Comparison of ENCODE assay signal across 8 cellular contexts in the genomic region with DNA sequence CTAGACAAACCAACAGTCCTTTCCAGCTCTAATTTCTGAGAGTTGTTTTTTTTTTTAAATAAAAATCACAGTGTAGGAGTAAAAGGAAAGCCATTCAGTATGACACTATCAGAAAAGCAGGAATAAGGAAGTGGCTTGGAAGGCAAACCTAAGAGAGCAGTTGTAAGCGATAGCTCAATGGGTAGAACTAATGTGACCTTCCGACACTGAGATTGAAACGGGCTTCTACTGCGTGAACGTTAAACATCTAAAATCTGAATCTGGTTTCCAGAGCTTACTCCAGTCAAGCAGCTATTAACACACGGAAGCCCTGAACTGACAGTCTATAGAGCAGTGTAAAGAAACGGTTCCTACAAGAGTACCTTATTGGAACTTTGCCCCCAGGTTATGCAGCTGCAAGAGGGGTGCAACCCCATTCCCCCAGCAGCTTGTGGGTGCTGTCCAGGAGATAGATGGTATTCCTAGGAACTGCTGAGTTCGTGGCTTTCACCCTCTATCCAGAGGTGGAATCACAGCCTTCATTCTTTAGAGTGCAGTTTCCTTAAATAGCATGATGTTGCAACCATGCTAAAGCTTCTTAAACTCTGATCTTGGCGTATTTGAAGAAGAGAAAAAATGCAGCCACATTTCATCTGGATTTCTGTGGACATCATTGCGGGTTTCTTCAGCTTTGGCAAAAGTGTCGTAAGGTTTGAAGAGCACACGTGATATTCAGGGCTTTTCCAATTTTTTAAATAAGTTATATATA. TPM values are rescaled to one million over a fixed set of nuclear protein-coding genes. Genes with fewer than 3 reads are reported as not detected.
DNase-seq lines count a peak whose midpoint lies in the region; ATAC-seq and TF ChIP-seq lines count a peak whose summit lies in the region.

No MANE protein-coding gene starts in this region.

- TF ChIP-seq CTCF in liver (IDR thresholded peaks at IDR 0.05; ENCODE audit: low read depth, low read length, missing input control) (no peak), thoracic aorta (IDR thresholded peaks at IDR 0.05) (no peak)

- H3K4me3 ChIP-seq in liver (ENCODE audit: low read depth in 1 of 3, low read length in 3 of 3) = no peak overlapping the region
- peak overlapping the region; percentile 77 for H3K4me3 ChIP-seq in thoracic aorta

- peaks cover 0 to 1% (median 0%) of the 10 kb centered on the region in 4 donors for H3K36me3 ChIP-seq in liver (ENCODE audit: control insufficient read depth in 4 of 4, insufficient read depth in 3 of 4, low read depth in 1 of 4, low read length in 3 of 4)
- no peaks in the 10 kb centered on the region for H3K36me3 ChIP-seq in thoracic aorta

- H3K27ac ChIP-seq in liver (ENCODE audit: low read depth in 1 of 2, low read length in 2 of 2) (peak overlapping the region; percentile 95 to 100), thoracic aorta (peak overlapping the region; percentile 98 to 100)

- H3K9me3 ChIP-seq in liver (ENCODE audit: control insufficient read depth in 4 of 4, low read length in 3 of 4) (no peaks in the 10 kb centered on the region), thoracic aorta (no peaks in the 10 kb centered on the region)

- DNase-seq in SHP77 treated with DMSO at 0.1 percent for 48 hours (lab: John Stamatoyannopoulos, UW) (peak; percentile 50), SHP77 (lab: John Stamatoyannopoulos, UW) (no peak), NCI-H460 (ENCODE audit: extremely low read depth, low read depth) (peak; percentile 58), amniotic epithelial cell (ENCODE audit: low read depth) (peak; percentile 96), thoracic aorta (ENCODE audit: low spot score) (no peak)

- H3K4me1 ChIP-seq in liver (ENCODE audit: control insufficient read depth in 4 of 4, insufficient read depth in 4 of 4, low read length in 3 of 4) (peaks cover 15 to 43% (median 30%) of the 10 kb centered on the region in 4 donors), thoracic aorta (ENCODE audit: control insufficient read depth in 1 of 2, low read depth in 2 of 2) (peaks cover 35 to 66% of the 10 kb centered on the region in 2 donors)

- ATAC-seq in thoracic aorta (ENCODE audit: insufficient number of reproducible peaks, low FRiP score, low read depth) (no peak), GM19452 (IDR thresholded peaks at IDR 0.05; ENCODE audit: unreplicated experiment) (no peak), HG02852 (IDR thresholded peaks at IDR 0.05; ENCODE audit: unreplicated experiment) (no peak)

- no peak for TF ChIP-seq RAD21 in liver (IDR thresholded peaks at IDR 0.05)

- WGBS in liver = 20% methylated on average over 12 of the region's 12 CpGs

- H3K27me3 ChIP-seq in liver (ENCODE audit: control insufficient read depth in 4 of 4, insufficient read depth in 4 of 4, low read length in 3 of 4) (no peaks in the 10 kb centered on the region), thoracic aorta (replicated peaks; ENCODE audit: insufficient read depth) (no peaks in the 10 kb centered on the region)

- peak overlapping the region; percentile 57 to 91 for H3K9ac ChIP-seq in liver (ENCODE audit: low read depth in 1 of 2, low read length in 2 of 2)

TF ChIP-seq in liver, 16 proteins besides CTCF, POLR2A, EP300 and RAD21:
- TF ChIP-seq JUND (IDR thresholded peaks at IDR 0.05) (no peak), SP1 (IDR thresholded peaks at IDR 0.05) (no peak), REST (IDR thresholded peaks at IDR 0.05) (no peak), TAF1 (conservative IDR thresholded peaks at IDR 0.05) (no peak), GABPA (IDR thresholded peaks at IDR 0.05 in 1 of 2, conservative IDR thresholded peaks at IDR 0.05 in 1 of 2) (no peak), HNF4G (IDR thresholded peaks at IDR 0.05) (no peak), RXRA (IDR thresholded peaks at IDR 0.05) (no peak), ATF3 (IDR thresholded peaks at IDR 0.05) (no peak), YY1 (IDR thresholded peaks at IDR 0.05) (no peak), FOXA2 (IDR thresholded peaks at IDR 0.05) (no peak), EGR1 (IDR thresholded peaks at IDR 0.05; ENCODE audit: low read depth in 2 of 2) (no peak), NR2F2 (IDR thresholded peaks at IDR 0.05) (no peak), HNF4A (conservative IDR thresholded peaks at IDR 0.05) (no peak), FOXA1 (IDR thresholded peaks at IDR 0.05) (no peak), ZBTB33 (IDR thresholded peaks at IDR 0.05) (no peak)
- TF ChIP-seq, protein P1, sequence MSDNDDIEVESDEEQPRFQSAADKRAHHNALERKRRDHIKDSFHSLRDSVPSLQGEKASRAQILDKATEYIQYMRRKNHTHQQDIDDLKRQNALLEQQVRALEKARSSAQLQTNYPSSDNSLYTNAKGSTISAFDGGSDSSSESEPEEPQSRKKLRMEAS (IDR thresholded peaks at IDR 0.05) = no peak

RNA-seq across cellular contexts. Expression of gene IRF2BP2, which starts 3.3 kb away (rescaled TPM):
- total RNA-seq in NCI-H460 (2014; rRNA removed; shearing (Covaris generic)) = 64.1 and 83.1 TPM in 2 replicates
- 24.1 and 34.2 TPM in 2 replicates for polyA plus RNA-seq in NCI-H460 (2014; cell fraction: nucleus; rRNA removed)
- total RNA-seq in liver (10 to 100 TPM; 31.5 to 48.2 TPM), thoracic aorta (100 to 1,000 TPM; 114 to 175 TPM)
- 10 to 100 TPM; 22.2 to 39.3 TPM for polyA plus RNA-seq in liver

Comparison
In these comparisons a context has a peak if more than half of its experiments do, and no peak if none do; other contexts are left out.
1. DNase-seq: peak in SHP77 treated with DMSO at 0.1 percent for 48 hours (single experiment), NCI-H460 (single experiment) and amniotic epithelial cell (single experiment); none in SHP77 (0 of 2) and thoracic aorta (single experiment).